12 cellular contexts compared by ENCODE assay signal in the genomic region with DNA sequence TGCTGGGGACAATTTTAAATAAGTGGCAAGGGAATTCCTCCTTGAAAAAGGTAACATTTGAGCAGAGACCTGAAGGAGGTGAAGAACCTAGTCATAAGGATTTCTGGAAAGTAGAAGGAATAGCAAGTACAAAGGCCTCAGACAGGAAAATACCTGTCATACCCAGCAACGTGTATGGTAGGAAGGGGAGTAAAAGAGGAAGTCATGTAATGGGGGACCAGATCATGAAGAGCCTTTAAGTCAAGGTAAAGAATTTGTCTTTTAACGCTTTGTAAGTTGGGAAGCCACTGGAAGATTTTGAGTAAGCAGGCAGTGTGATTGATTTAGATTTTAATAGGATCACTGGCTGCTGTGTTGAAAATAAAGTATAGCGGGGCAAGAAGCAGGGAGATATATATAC. TPM values are rescaled to one million over a fixed set of nuclear protein-coding genes. Genes with fewer than 3 reads are reported as not detected.
DNase-seq lines count a peak whose midpoint lies in the region; ATAC-seq, FAIRE-seq and TF ChIP-seq lines count a peak whose summit lies in the region.
"Had no signal": no experiment of that assay in that cellular context is flagged by ENCODE, and none has a peak within 500 bp of the region (broad histone marks: within the 10 kb centered on the region; RNA-seq: fewer than 3 reads in every experiment).

No MANE protein-coding gene starts in this region.

- H3K27ac ChIP-seq in GM12878 (ENCODE audit: control insufficient read depth, insufficient read depth) = no peak overlapping the region
- H3K27ac ChIP-seq: A549, C4-2B had no signal

- peaks cover 53 to 67% (median 59%) of the 10 kb centered on the region in 3 donors for H3K4me1 Mint-ChIP-seq in IgD-negative memory B cell
- H3K4me1 Mint-ChIP-seq in stimulated activated memory B cell treated with anti-CD40 and anti-IgM and Interleukin-4, amounts not matched to agents 10 μg/mL and 1 μg/mL and 100 μg/mL, for 72 hours = peaks cover 86% of the 10 kb centered on the region

- no peaks in the 10 kb centered on the region for H3K27me3 ChIP-seq in GM12878 (replicated peaks in 1 of 2; ENCODE audit: control insufficient read depth in 2 of 2, insufficient read depth in 2 of 2, low read length in 1 of 2)
- H3K27me3 ChIP-seq: BE2C had no signal

- 96% methylated on average over 3 of the region's 3 CpGs for WGBS in GM12878 (ENCODE audit: insufficient coverage, insufficient replicate concordance, low lambda C conversion rate, missing lambda C conversion rate)

- H3K9me3 Mint-ChIP-seq in IgD-negative memory B cell = no peaks in the 10 kb centered on the region
- H3K9me3 Mint-ChIP-seq in stimulated activated memory B cell treated with anti-CD40 and anti-IgM and Interleukin-4, amounts not matched to agents 10 μg/mL and 1 μg/mL and 100 μg/mL, for 72 hours = no peaks in the 10 kb centered on the region
- H3K9me3 Mint-ChIP-seq: CD4-positive, alpha-beta memory T cell had no signal

- FAIRE-seq in GM19239 (lab: Jason Lieb, UNC) (peak; percentile 14), GM12878 (lab: Jason Lieb, UNC) (no peak)
- FAIRE-seq: A549, H54 had no signal

- no peaks in the 10 kb centered on the region for H3K9me3 ChIP-seq in GM12878 (replicated peaks; ENCODE audit: control insufficient read depth, insufficient read depth, low read length)
- H3K9me3 ChIP-seq: A549, BE2C had no signal

- no peaks in the 10 kb centered on the region; the same call in 1 of the 2 replicates for H3K4me1 ChIP-seq in GM12878 (ENCODE audit: control insufficient read depth, insufficient read depth, low read length)
- H3K4me1 ChIP-seq: BE2C had no signal

- no TSS peak for BruUV-seq in GM12878 (replicated peaks; lab: Mats Ljungman, UMichigan)

- intact Hi-C loops in GM12878 (cut with micrococcal nuclease; ENCODE audit: unreplicated experiment) = no loop called here

- no peak overlapping the region for H3K4me3 ChIP-seq in GM12878
- H3K4me3 ChIP-seq: A549 had no signal

- peak overlapping the region in 2 of 3 donors; percentile 14 to 58 for H3K27ac Mint-ChIP-seq in IgD-negative memory B cell
- peak overlapping the region; percentile 46 for H3K27ac Mint-ChIP-seq in stimulated activated memory B cell treated with anti-CD40 and anti-IgM and Interleukin-4, amounts not matched to agents 10 μg/mL and 1 μg/mL and 100 μg/mL, for 72 hours

- DNase-seq in GM19239 (ENCODE audit: insufficient read length, low spot score) (no peak), GM12878 (ENCODE audit: low read depth, low spot score) (no peak), GM13976 (ENCODE audit: low spot score) (no peak)
- DNase-seq: BE2C; CD4-positive, alpha-beta memory T cell; DMS79 had no signal

- H2AFZ ChIP-seq in GM12878 (ENCODE audit: control insufficient read depth, low read depth, low read length) = no peak overlapping the region

- no peak for TF ChIP-seq CTCF in GM12878 (IDR thresholded peaks at IDR 0.05 in 2 of 3, conservative IDR thresholded peaks at IDR 0.05 in 1 of 3; ENCODE audit: control insufficient read depth in 2 of 3, extremely low read depth in 1 of 3, insufficient read depth in 1 of 3, low read depth in 3 of 3, low read length in 3 of 3)
- no peak for TF ChIP-seq CTCF in GM13976 (IDR thresholded peaks at IDR 0.05; ENCODE audit: borderline replicate concordance, control extremely low read depth, extremely low read depth, insufficient read depth, missing control alignments)

- H3K79me2 ChIP-seq in GM12878 (ENCODE audit: control insufficient read depth, insufficient read depth, low read length) = peaks cover 41% of the 10 kb centered on the region

- no peak for TF ChIP-seq POLR2A in GM12878 (IDR thresholded peaks at IDR 0.05; ENCODE audit: low read depth, low read length)

- SMC1A ChIA-PET in GM12878 (lab: Charles Lee; ENCODE audit: uncharacterized antibody, unreplicated experiment) = interaction anchor here (0.6 to 1.1 kb wide), 2 partner anchors 11 to 67 kb away, joined by 4 to 5 read pairs; no protein-coding TSS in a partner anchor

- H3K4me3 Mint-ChIP-seq in IgD-negative memory B cell = no peak overlapping the region
- H3K4me3 Mint-ChIP-seq in stimulated activated memory B cell treated with anti-CD40 and anti-IgM and Interleukin-4, amounts not matched to agents 10 μg/mL and 1 μg/mL and 100 μg/mL, for 72 hours = no peak overlapping the region
- H3K4me3 Mint-ChIP-seq: CD4-positive, alpha-beta memory T cell had no signal

- peak; percentile 39; the same call in 1 of the 3 replicates for ATAC-seq in GM12878
- no peak for ATAC-seq in stimulated activated memory B cell treated with anti-CD40 and anti-IgM and Interleukin-4, amounts not matched to agents 10 μg/mL and 1 μg/mL and 100 μg/mL, for 72 hours
- ATAC-seq in HG03175 (IDR thresholded peaks at IDR 0.05; ENCODE audit: unreplicated experiment) = no peak
- ATAC-seq: A549 had no signal

- no peaks in the 10 kb centered on the region for H4K20me1 ChIP-seq in GM12878 (ENCODE audit: control insufficient read depth, insufficient read depth)

- TF ChIP-seq RAD21 in GM12878 (IDR thresholded peaks at IDR 0.05; ENCODE audit: insufficient read depth, low read depth, low read length) = no peak

- in situ Hi-C loops in GM12878 (cut with MboI) = no loop called here
- in situ Hi-C loops in GM13976 (cut with MboI; ENCODE audit: low sequenced_read_pairs, unreplicated experiment) = no loop called here

- peaks cover 0 to 10% of the 10 kb centered on the region in 2 experiments; a peak in 2 of 4 replicates for H3K36me3 ChIP-seq in GM12878 (ENCODE audit: control insufficient read depth in 2 of 2, insufficient read depth in 2 of 2, low read length in 1 of 2)
- H3K36me3 ChIP-seq: BE2C had no signal

- H3K27me3 Mint-ChIP-seq in IgD-negative memory B cell = no peaks in the 10 kb centered on the region
- H3K27me3 Mint-ChIP-seq in stimulated activated memory B cell treated with anti-CD40 and anti-IgM and Interleukin-4, amounts not matched to agents 10 μg/mL and 1 μg/mL and 100 μg/mL, for 72 hours = no peaks in the 10 kb centered on the region
- H3K27me3 Mint-ChIP-seq: CD4-positive, alpha-beta memory T cell had no signal

- no peaks in the 10 kb centered on the region for H3K36me3 Mint-ChIP-seq in IgD-negative memory B cell
- peaks cover 10% of the 10 kb centered on the region for H3K36me3 Mint-ChIP-seq in stimulated activated memory B cell treated with anti-CD40 and anti-IgM and Interleukin-4, amounts not matched to agents 10 μg/mL and 1 μg/mL and 100 μg/mL, for 72 hours

- no peak for TF ChIP-seq EP300 in GM12878 (IDR thresholded peaks at IDR 0.05; ENCODE audit: borderline replicate concordance in 1 of 2, control insufficient read depth in 1 of 2, low read depth in 2 of 2, low read length in 2 of 2)

- POLR2A ChIA-PET in GM12878 (lab: Charles Lee) = no interaction called here

- CTCF ChIA-PET in GM12878 (lab: Yijun Ruan, JAX) = interaction anchor here (0.9 kb wide), 1 partner anchor 8 kb away, joined by 3 read pairs; no protein-coding TSS in a partner anchor

- RAD21 ChIA-PET in GM12878 (lab: Charles Lee; ENCODE audit: unreplicated experiment) = no interaction called here

- H3K4me2 ChIP-seq in GM12878 (ENCODE audit: control insufficient read depth, insufficient read depth) = no peak overlapping the region
- H3K4me2 ChIP-seq: A549 had no signal

- no peak overlapping the region for H3K9ac ChIP-seq in GM12878 (ENCODE audit: control insufficient read depth, insufficient read depth, low read length)

TF ChIP-seq in GM12878, 131 proteins besides CTCF, POLR2A, EP300 and RAD21:
- TF ChIP-seq SPI1 (IDR thresholded peaks at IDR 0.05; ENCODE audit: borderline replicate concordance, insufficient read depth, low read depth, low read length) (peak; percentile 67; the same call in 1 of the 2 replicates), IRF4 (IDR thresholded peaks at IDR 0.05; ENCODE audit: low read depth, low read length) (no peak)
TF ChIP-seq in GM12878: peak in this region for 1.

RNA-seq across cellular contexts. Expression of a gene that starts 43.4 kb away (rescaled TPM):
- polyA plus RNA-seq in IgD-negative memory B cell (2.5 TPM), GM12878 (2011; rRNA removed) (22.2 and 36.3 TPM in 2 replicates), GM12878 (2014; fragmentation: Illumina TruSeq; extraction: Trizol) (45.7 and 54.8 TPM in 2 replicates), GM12878 (2014; fragmentation: Nextera tagmentation; extraction: Ambion mirVana) (100 to 1,000 TPM; 117 to 121 TPM), GM12878 (2014; rRNA removed) (53.5 and 56.5 TPM in 2 replicates), GM12878 (2016; fragmentation: Nextera tagmentation; extraction: Ambion mirVana) (10 to 100 TPM; 74.8 to 82.4 TPM)
- 50.5 and 53.9 TPM in 2 replicates for total RNA-seq in GM12878 (2013; cell fraction: nucleolus; rRNA removed)
- total RNA-seq in GM12878 (2014; rRNA removed) (51.9 and 55.8 TPM in 2 replicates), GM12878 (2014; rRNA removed; fragmentation: Illumina TruSeq; extraction: Trizol) (39.3 and 41.1 TPM in 2 replicates), GM12878 (2021) (61.5 and 67.4 TPM in 2 replicates)
- polyA plus RNA-seq in GM12878 (2011; ENCODE audit: low read depth) = 16.4 TPM
- 43.2 and 44.7 TPM in 2 replicates for polyA plus RNA-seq in GM12878 (2011; cell fraction: cytosol; rRNA removed)
- polyA plus RNA-seq in GM12878 (2011; cell fraction: nucleus; rRNA removed) = 59.7 and 81.4 TPM in 2 replicates
- 33.7 and 38.4 TPM in 2 replicates for polyA plus RNA-seq in GM12878 (2012)
- 60.5 and 67.0 TPM in 2 replicates for polyA minus RNA-seq in GM12878 (2011; rRNA and poly(A)+ RNA removed)
- 18.3 and 18.8 TPM in 2 replicates for polyA minus RNA-seq in GM12878 (2011; cell fraction: cytosol; rRNA and poly(A)+ RNA removed)
- 20.9 and 28.2 TPM in 2 replicates for polyA minus RNA-seq in GM12878 (2011; cell fraction: nucleus; rRNA and poly(A)+ RNA removed)

RNA-seq across cellular contexts. Expression of a gene that starts 49.9 kb away (rescaled TPM):
- polyA plus RNA-seq in IgD-negative memory B cell (216 TPM), GM12878 (2011; rRNA removed) (162 and 175 TPM in 2 replicates), GM12878 (2014; fragmentation: Illumina TruSeq; extraction: Trizol) (118 and 150 TPM in 2 replicates), GM12878 (2014; fragmentation: Nextera tagmentation; extraction: Ambion mirVana) (100 to 1,000 TPM in 1 of 2 experiments, 10 to 100 TPM in 1; 98.1 to 111 TPM), GM12878 (2014; rRNA removed) (142 and 169 TPM in 2 replicates), GM12878 (2016; fragmentation: Nextera tagmentation; extraction: Ambion mirVana) (100 to 1,000 TPM; 171 to 173 TPM)
- 199 and 207 TPM in 2 replicates for total RNA-seq in GM12878 (2013; cell fraction: nucleolus; rRNA removed)
- total RNA-seq in GM12878 (2014; rRNA removed) (166 and 179 TPM in 2 replicates), GM12878 (2014; rRNA removed; fragmentation: Illumina TruSeq; extraction: Trizol) (128 and 131 TPM in 2 replicates), GM12878 (2021) (71.2 and 78.9 TPM in 2 replicates)
- polyA plus RNA-seq in GM12878 (2011; ENCODE audit: low read depth) = 32.5 TPM
- 103 and 115 TPM in 2 replicates for polyA plus RNA-seq in GM12878 (2011; cell fraction: cytosol; rRNA removed)
- polyA plus RNA-seq in GM12878 (2011; cell fraction: nucleus; rRNA removed) = 65.6 and 69.8 TPM in 2 replicates
- 47.6 and 57.5 TPM in 2 replicates for polyA plus RNA-seq in GM12878 (2012)
- 130 and 193 TPM in 2 replicates for polyA minus RNA-seq in GM12878 (2011; rRNA and poly(A)+ RNA removed)
- polyA minus RNA-seq in GM12878 (2011; cell fraction: cytosol; rRNA and poly(A)+ RNA removed) = 54.8 and 59.5 TPM in 2 replicates
- 57.8 and 77.6 TPM in 2 replicates for polyA minus RNA-seq in GM12878 (2011; cell fraction: nucleus; rRNA and poly(A)+ RNA removed)
